In the genomic region with DNA sequence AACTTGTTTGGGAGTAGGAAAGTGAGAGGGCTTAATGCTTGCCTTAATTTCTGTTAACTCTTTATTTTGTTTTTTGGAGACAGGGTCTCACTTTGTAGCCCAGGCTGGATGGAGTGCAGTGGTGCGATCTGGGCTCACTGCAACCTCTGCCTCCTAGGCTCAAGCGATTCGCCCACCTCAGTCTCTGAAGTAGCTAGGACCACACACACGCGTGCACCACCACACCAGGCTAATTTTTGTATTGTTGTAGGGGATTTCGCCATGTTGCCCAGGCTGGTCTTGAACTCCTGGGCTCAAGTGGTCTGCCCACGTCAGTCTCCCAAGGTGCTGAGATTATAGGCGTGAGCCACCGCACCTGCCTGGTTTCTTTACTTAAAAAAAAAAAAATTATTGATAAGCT, we compare ENCODE assay signal across 8 cellular contexts. TPM values are rescaled to one million over a fixed set of nuclear protein-coding genes. Genes with fewer than 3 reads are reported as not detected.
DNase-seq lines count a peak whose midpoint lies in the region; ATAC-seq, FAIRE-seq and TF ChIP-seq lines count a peak whose summit lies in the region.

No MANE protein-coding gene starts in this region.

- peaks cover 3% of the 10 kb centered on the region; the same call in 1 of the 2 replicates for H3K4me1 ChIP-seq in BE2C
- H3K4me1 ChIP-seq in HUES6 (ENCODE audit: control insufficient read depth, insufficient read depth, low read length): peaks cover 15% of the 10 kb centered on the region
- H3K4me1 ChIP-seq in K562 (replicated peaks in 1 of 2; ENCODE audit: control insufficient read depth in 2 of 2, insufficient read depth in 2 of 2, low read length in 2 of 2): peaks cover 38 to 41% of the 10 kb centered on the region in 2 experiments
- H3K4me1 ChIP-seq in naive thymus-derived CD4-positive, alpha-beta T cell (ENCODE audit: control insufficient read depth in 2 of 2, insufficient read depth in 2 of 2, low read length in 2 of 2): peaks cover 32 to 44% of the 10 kb centered on the region in 2 donors

- no peaks in the 10 kb centered on the region for H3K9me3 ChIP-seq in BE2C
- no peaks in the 10 kb centered on the region for H3K9me3 ChIP-seq in HUES6 (ENCODE audit: control insufficient read depth, insufficient read depth, low read depth, low read length)
- no peaks in the 10 kb centered on the region for H3K9me3 ChIP-seq in K562 (replicated peaks; ENCODE audit: control insufficient read depth, insufficient read depth, low read depth, low read length)
- H3K9me3 ChIP-seq in naive thymus-derived CD4-positive, alpha-beta T cell (ENCODE audit: control insufficient read depth in 2 of 3, low read length in 3 of 3): no peaks in the 10 kb centered on the region

- in situ Hi-C loops in K562 (cut with MboI): no loop called here

- POLR2A ChIA-PET in K562 (lab: Yijun Ruan, JAX): interaction anchor here (4.6 kb wide), 1 partner anchor 11 kb away, joined by 37 read pairs; no protein-coding TSS in a partner anchor
- POLR2A ChIA-PET in naive thymus-derived CD4-positive, alpha-beta T cell (lab: Charles Lee): interaction anchor here (0.6 to 1.2 kb wide), 2 partner anchors 76 to 771 kb away, joined by 3 read pairs; no protein-coding TSS in a partner anchor

- peaks cover 45 to 68% (median 60%) of the 10 kb centered on the region in 7 donors for H3K4me1 Mint-ChIP-seq in naive thymus-derived CD4-positive, alpha-beta T cell

- no peak for TF ChIP-seq POLR2A in K562 (conservative IDR thresholded peaks at IDR 0.05)

- no peak for TF ChIP-seq CTCF in BE2C (IDR thresholded peaks at IDR 0.05; ENCODE audit: low read depth, low read length)
- TF ChIP-seq CTCF in K562 (IDR thresholded peaks at IDR 0.05 in 2 of 3, conservative IDR thresholded peaks at IDR 0.05 in 1 of 3; ENCODE audit: insufficient read depth in 2 of 3, low read depth in 1 of 3, low read length in 3 of 3): no peak

- H3K4me2 ChIP-seq in K562 (ENCODE audit: insufficient read depth, low read length): peak overlapping the region; percentile 80

- H3K9ac ChIP-seq in HUES6 (ENCODE audit: low read length) (no peak overlapping the region), K562 (ENCODE audit: insufficient read depth in 1 of 2, low read depth in 2 of 2, low read length in 2 of 2) (peak overlapping the region; percentile 85 to 89)

- H3K9me1 ChIP-seq in K562 (ENCODE audit: control insufficient read depth, insufficient read depth, low read length): no peaks in the 10 kb centered on the region

- CTCF ChIA-PET in K562 (lab: Yijun Ruan, JAX; ENCODE audit: low intra/inter-chr PET ratio): no interaction called here
- CTCF ChIA-PET in naive thymus-derived CD4-positive, alpha-beta T cell (lab: Charles Lee): interaction anchor here (1.3 kb wide), 1 partner anchor 118 kb away, joined by 3 read pairs; no protein-coding TSS in a partner anchor

- peaks cover 15% of the 10 kb centered on the region for H4K20me1 ChIP-seq in K562 (replicated peaks; ENCODE audit: control insufficient read depth, insufficient read depth, low read length)

- H3K36me3 Mint-ChIP-seq in naive thymus-derived CD4-positive, alpha-beta T cell: peaks cover 0 to 14% (median 4%) of the 10 kb centered on the region in 5 donors

- H3K36me3 ChIP-seq in BE2C (peaks cover 9% of the 10 kb centered on the region; the same call in 1 of the 2 replicates), HUES6 (ENCODE audit: control insufficient read depth, insufficient read depth, low read length) (peaks cover 17% of the 10 kb centered on the region), K562 (ENCODE audit: control insufficient read depth, insufficient read depth, low read length) (peaks cover 41% of the 10 kb centered on the region; the same call in 2 of the 3 replicates)
- peaks cover 0 to 5% (median 0%) of the 10 kb centered on the region in 3 experiments for H3K36me3 ChIP-seq in naive thymus-derived CD4-positive, alpha-beta T cell (ENCODE audit: control insufficient read depth in 2 of 3, insufficient read depth in 3 of 3, low read length in 3 of 3)

- no peak overlapping the region for H2AFZ ChIP-seq in K562 (ENCODE audit: low read depth, low read length)

- H3K27ac ChIP-seq in HUES6 (ENCODE audit: low read depth, low read length) (no peak overlapping the region), K562 (ENCODE audit: extremely low read depth, low read depth, low read length) (no peak overlapping the region; the same call in 2 of the 3 replicates)
- H3K27ac ChIP-seq in naive thymus-derived CD4-positive, alpha-beta T cell (ENCODE audit: low read depth, low read length): peak overlapping the region; percentile 94

- TF ChIP-seq EP300 in K562 (IDR thresholded peaks at IDR 0.05; ENCODE audit: low read length): no peak

- no peak for ATAC-seq in K562
- no peak for ATAC-seq in naive thymus-derived CD4-positive, alpha-beta T cell
- ATAC-seq in HG03280 (IDR thresholded peaks at IDR 0.05; ENCODE audit: unreplicated experiment): no peak
- no peak for ATAC-seq in GM18909 (IDR thresholded peaks at IDR 0.05; ENCODE audit: poor library complexity, unreplicated experiment)

- peak overlapping the region; percentile 90 to 95 (median 92) for H3K4me3 Mint-ChIP-seq in naive thymus-derived CD4-positive, alpha-beta T cell

- intact Hi-C loops in K562 (cut with micrococcal nuclease): loop anchor here (10.0 kb wide), 1 partner anchor 82 kb away; the partner anchor contains the start of gene BNIP3
- intact Hi-C loops in naive thymus-derived CD4-positive, alpha-beta T cell (cut with micrococcal nuclease): loop anchor here (5.0 kb wide), 5 partner anchors 405 to 1360 kb away; partner anchors contain the start of genes LRRC27 (in 2 of the 2), INPP5A (in 1 of the 2) and STK32C (in 1 of the 2)

- H3K27me3 Mint-ChIP-seq in naive thymus-derived CD4-positive, alpha-beta T cell: peaks cover 0 to 18% (median 0%) of the 10 kb centered on the region in 5 donors

- no peak for DNase-seq in BE2C
- no peak for DNase-seq in K562 (ENCODE audit: extremely low read depth in 1 of 4, low spot score in 3 of 4)
- DNase-seq in naive thymus-derived CD4-positive, alpha-beta T cell: no peak
- no peak for DNase-seq in NCI-H146 (lab: John Stamatoyannopoulos, UW)
- no peak for DNase-seq in NCI-H1092 (lab: John Stamatoyannopoulos, UW)

- no peak for TF ChIP-seq RAD21 in K562 (CRISPR knock-in tag; conservative IDR thresholded peaks at IDR 0.05 in 1 of 2, IDR thresholded peaks at IDR 0.05 in 1 of 2)

- no peak for FAIRE-seq in K562 (lab: Jason Lieb, UNC)

- H3K27me3 ChIP-seq in BE2C (no peaks in the 10 kb centered on the region), HUES6 (ENCODE audit: control insufficient read depth, insufficient read depth, low read length) (peaks cover 16% of the 10 kb centered on the region), K562 (ENCODE audit: control insufficient read depth in 2 of 2, insufficient read depth in 2 of 2, low read length in 2 of 2) (no peaks in the 10 kb centered on the region)
- H3K27me3 ChIP-seq in naive thymus-derived CD4-positive, alpha-beta T cell (ENCODE audit: control insufficient read depth in 2 of 2, insufficient read depth in 2 of 2, low read length in 2 of 2): no peaks in the 10 kb centered on the region

- peaks cover 65% of the 10 kb centered on the region for H3K79me2 ChIP-seq in K562 (ENCODE audit: control insufficient read depth, insufficient read depth, low read length)

- peak overlapping the region; percentile 80 for H3K4me3 ChIP-seq in BE2C (ENCODE audit: low read depth, low read length)
- H3K4me3 ChIP-seq in HUES6 (ENCODE audit: low read depth, low read length): peak overlapping the region; percentile 80
- H3K4me3 ChIP-seq in K562: peak overlapping the region; percentile 81; the same call in 1 of the 2 replicates
- no peak overlapping the region for H3K4me3 ChIP-seq in naive thymus-derived CD4-positive, alpha-beta T cell (ENCODE audit: low read length)

- BruUV-seq in K562 (replicated peaks; lab: Mats Ljungman, UMichigan): no TSS peak

- H3K27ac Mint-ChIP-seq in naive thymus-derived CD4-positive, alpha-beta T cell: peak overlapping the region; percentile 38 to 97 (median 93)

- H3K9me3 Mint-ChIP-seq in naive thymus-derived CD4-positive, alpha-beta T cell: peaks cover 0 to 2% (median 0%) of the 10 kb centered on the region in 11 donors

- 55% methylated on average over 7 of the region's 9 CpGs for WGBS in K562 (ENCODE audit: insufficient coverage, low coverage, missing lambda C conversion rate)

TF ChIP-seq in K562, 482 proteins besides CTCF, POLR2A, EP300 and RAD21 (continues in another document):
- TF ChIP-seq ZNF143 (CRISPR knock-in tag; IDR thresholded peaks at IDR 0.05) (no peak), ZFPM2 (CRISPR knock-in tag; IDR thresholded peaks at IDR 0.05) (no peak), MEIS2 (IDR thresholded peaks at IDR 0.05; ENCODE audit: partially characterized antibody) (no peak), SP2 (IDR thresholded peaks at IDR 0.05; ENCODE audit: extremely low read depth, low read depth, low read length, poor library complexity, severe bottlenecking) (no peak)

RNA-seq across cellular contexts. Expression of gene PPP2R2D, which starts 1.9 kb away (rescaled TPM):
- 59.9 TPM for polyA plus RNA-seq in BE2C (2012; ENCODE audit: insufficient read depth, insufficient read length, low read depth)
- total RNA-seq in K562 (2011; cell fraction: chromatin; rRNA removed; ENCODE audit: low replicate concordance): 76.3 and 99.7 TPM in 2 replicates
- 34.7 and 41.2 TPM in 2 replicates for total RNA-seq in K562 (2011; cell fraction: nucleolus; rRNA removed)
- total RNA-seq in K562 (2011; cell fraction: nucleoplasm; rRNA removed): 42.2 and 48.0 TPM in 2 replicates
- total RNA-seq in K562 (2014; rRNA removed) (26.8 and 28.0 TPM in 2 replicates), K562 (2014; rRNA removed; fragmentation: Illumina TruSeq; extraction: Trizol) (22.2 and 23.9 TPM in 2 replicates), K562 (2015; rRNA removed; fragmentation: Illumina TruSeq; extraction: Trizol) (32.0 and 32.5 TPM in 2 replicates), K562 (2021) (29.9 and 31.3 TPM in 2 replicates)
- polyA plus RNA-seq in K562 (2011; rRNA removed) (31.2 and 37.0 TPM in 2 replicates), K562 (2014; fragmentation: Illumina TruSeq; extraction: Trizol) (23.6 and 26.8 TPM in 2 replicates), K562 (2014; fragmentation: Nextera tagmentation; extraction: Ambion mirVana) (1 to 10 TPM; 1.9 to 5.1 TPM), K562 (2014; rRNA removed) (35.1 and 35.6 TPM in 2 replicates)
- polyA plus RNA-seq in K562 (2011; cell fraction: cytosol; rRNA removed): 30.3 TPM in 2 replicates
- polyA plus RNA-seq in K562 (2011; cell fraction: nucleus; rRNA removed): 59.2 and 67.7 TPM in 2 replicates
- 25.0 and 26.8 TPM in 2 replicates for polyA plus RNA-seq in K562 (2012)
- 35.7 and 36.8 TPM in 2 replicates for polyA minus RNA-seq in K562 (2011; rRNA and poly(A)+ RNA removed)
- polyA minus RNA-seq in K562 (2011; cell fraction: cytosol; rRNA and poly(A)+ RNA removed): 19.0 and 19.1 TPM in 2 replicates
- polyA minus RNA-seq in K562 (2011; cell fraction: nucleus; rRNA and poly(A)+ RNA removed): 24.1 and 29.9 TPM in 2 replicates
- 10 to 100 TPM; 37.1 to 61.3 (median 40.1) TPM for total RNA-seq in naive thymus-derived CD4-positive, alpha-beta T cell
- polyA plus RNA-seq in naive thymus-derived CD4-positive, alpha-beta T cell: 10 to 100 TPM; 35.0 to 47.4 TPM
